In genomic region chr4:62526671-62527070, GRCh38 we compare ENCODE assay signal across 8 cellular contexts.
"Had no signal": no experiment of that assay in that cellular context is flagged by ENCODE, and none has a peak within 500 bp of the region (broad histone marks: within the 10 kb centered on the region; RNA-seq: fewer than 3 reads in every experiment).

No MANE protein-coding gene starts in this region.

- DNase-seq: GDM1, GF-D8 had no signal

- H3K4me3 ChIP-seq: GM12878 had no signal

- FAIRE-seq: G401.6, GM12878, GM12891, GM12892, GM18507, GM19239 had no signal
